ENCODE assay signal across 20 cellular contexts in genomic region chr13:31149604-31150003, GRCh38. TPM values are rescaled to one million over a fixed set of nuclear protein-coding genes. Genes with fewer than 3 reads are reported as not detected.
A peak's percentile ranks its signal among the peaks of the same experiment; 100 is the strongest.
DNase-seq lines count a peak whose midpoint lies in the region; ATAC-seq and TF ChIP-seq lines count a peak whose summit lies in the region.
"Had no signal": no experiment of that assay in that cellular context is flagged by ENCODE, and none has a peak within 500 bp of the region (broad histone marks: within the 10 kb centered on the region; RNA-seq: fewer than 3 reads in every experiment).

No MANE protein-coding gene starts in this region.

- H4K20me1 ChIP-seq in SK-N-SH (ENCODE audit: insufficient read depth): no peaks in the 10 kb centered on the region

- no peak overlapping the region for H3K4me3 Mint-ChIP-seq in activated CD4-positive, alpha-beta T cell treated with anti-CD3 and anti-CD28 coated beads for 36 hours
- no peak overlapping the region for H3K4me3 Mint-ChIP-seq in activated naive CD8-positive, alpha-beta T cell treated with anti-CD3 and anti-CD28 coated beads, Interleukin-2, amount 10 ng/mL, durations not matched to agents 7 days and 5 days
- no peak overlapping the region for H3K4me3 Mint-ChIP-seq in activated naive CD8-positive, alpha-beta T cell treated with anti-CD3 and anti-CD28 coated beads for 36 hours
- H3K4me3 Mint-ChIP-seq in central memory CD8-positive, alpha-beta T cell: no peak overlapping the region
- H3K4me3 Mint-ChIP-seq: CD4-positive, alpha-beta T cell; HFFc6 had no signal

- no peak overlapping the region for H2AFZ ChIP-seq in SK-N-SH (ENCODE audit: low read depth)

- H3K27me3 Mint-ChIP-seq in activated CD4-positive, alpha-beta T cell treated with anti-CD3 and anti-CD28 coated beads for 36 hours: no peaks in the 10 kb centered on the region
- no peaks in the 10 kb centered on the region for H3K27me3 Mint-ChIP-seq in activated naive CD8-positive, alpha-beta T cell treated with anti-CD3 and anti-CD28 coated beads, Interleukin-2, amount 10 ng/mL, durations not matched to agents 7 days and 5 days
- no peaks in the 10 kb centered on the region for H3K27me3 Mint-ChIP-seq in activated naive CD8-positive, alpha-beta T cell treated with anti-CD3 and anti-CD28 coated beads for 36 hours
- H3K27me3 Mint-ChIP-seq in central memory CD8-positive, alpha-beta T cell: no peaks in the 10 kb centered on the region
- H3K27me3 Mint-ChIP-seq: CD4-positive, alpha-beta T cell had no signal

- H3K79me2 ChIP-seq in SK-N-SH (ENCODE audit: insufficient read depth): peaks cover 16% of the 10 kb centered on the region; the same call in 1 of the 2 replicates

- no peak overlapping the region for H3K9ac ChIP-seq in SK-N-SH

- H3K27me3 ChIP-seq in SK-N-SH (ENCODE audit: insufficient read depth): no peaks in the 10 kb centered on the region

- no peak overlapping the region for H3K4me3 ChIP-seq in SK-N-SH (ENCODE audit: low read depth in 2 of 2, low read length in 1 of 2)
- H3K4me3 ChIP-seq: A549 had no signal

- no peak for DNase-seq in activated CD4-positive, alpha-beta T cell treated with anti-CD3 and anti-CD28 coated beads for 36 hours
- no peak for DNase-seq in activated CD4-positive, alpha-beta T cell treated with anti-CD3 and anti-CD28 coated beads for 48 hours
- no peak for DNase-seq in activated naive CD8-positive, alpha-beta T cell treated with anti-CD3 and anti-CD28 coated beads, Interleukin-2, amount 10 ng/mL, durations not matched to agents 7 days and 5 days
- DNase-seq in activated naive CD8-positive, alpha-beta T cell treated with anti-CD3 and anti-CD28 coated beads for 36 hours: no peak
- no peak for DNase-seq in SK-N-SH
- DNase-seq in central memory CD8-positive, alpha-beta T cell (ENCODE audit: low spot score in 2 of 2): no peak
- DNase-seq in ureter (ENCODE audit: low spot score): no peak
- DNase-seq: AML-193; CD4-positive, alpha-beta T cell; DMS79 treated with DMSO at 0.1 percent for 48 hours; GF-D8; GOT3; H7; HFFc6 had no signal

- WGBS in SK-N-SH (ENCODE audit: low lambda C conversion rate): 71% methylated on average over 2 of the region's 2 CpGs

- no peak for ATAC-seq in activated CD4-positive, alpha-beta T cell treated with anti-CD3 and anti-CD28 coated beads for 36 hours
- no peak for ATAC-seq in activated naive CD8-positive, alpha-beta T cell treated with anti-CD3 and anti-CD28 coated beads, Interleukin-2, amount 10 ng/mL, durations not matched to agents 7 days and 5 days (ENCODE audit: low read depth)
- ATAC-seq in central memory CD8-positive, alpha-beta T cell (replicated peaks; ENCODE audit: extremely low read depth, poor library complexity, severe bottlenecking): no peak
- no peak for ATAC-seq in GM21619 (IDR thresholded peaks at IDR 0.05; ENCODE audit: unreplicated experiment)
- ATAC-seq: A549, HCT116, HepG2 had no signal

- H3K36me3 Mint-ChIP-seq in activated CD4-positive, alpha-beta T cell treated with anti-CD3 and anti-CD28 coated beads for 36 hours (ENCODE audit: low read depth): peaks cover 75% of the 10 kb centered on the region
- H3K36me3 Mint-ChIP-seq in activated naive CD8-positive, alpha-beta T cell treated with anti-CD3 and anti-CD28 coated beads, Interleukin-2, amount 10 ng/mL, durations not matched to agents 7 days and 5 days: peaks cover 50% of the 10 kb centered on the region
- H3K36me3 Mint-ChIP-seq in activated naive CD8-positive, alpha-beta T cell treated with anti-CD3 and anti-CD28 coated beads for 36 hours: peaks cover 61% of the 10 kb centered on the region
- H3K36me3 Mint-ChIP-seq in central memory CD8-positive, alpha-beta T cell (ENCODE audit: insufficient read depth): peaks cover 81% of the 10 kb centered on the region

- no peaks in the 10 kb centered on the region for H3F3A ChIP-seq in SK-N-SH (replicated peaks; ENCODE audit: insufficient read depth)

- intact Hi-C loops in activated CD4-positive, alpha-beta T cell treated with anti-CD3 and anti-CD28 coated beads for 36 hours (cut with DNase I, micrococcal nuclease): loop anchor here in 1 of 2 experiments (1.0 kb wide), 1 partner anchor 10 kb away; no protein-coding TSS in a partner anchor

- H3K27ac Mint-ChIP-seq in activated CD4-positive, alpha-beta T cell treated with anti-CD3 and anti-CD28 coated beads for 36 hours: peak overlapping the region; percentile 39
- H3K27ac Mint-ChIP-seq in activated naive CD8-positive, alpha-beta T cell treated with anti-CD3 and anti-CD28 coated beads, Interleukin-2, amount 10 ng/mL, durations not matched to agents 7 days and 5 days: peak overlapping the region; percentile 24
- no peak overlapping the region for H3K27ac Mint-ChIP-seq in activated naive CD8-positive, alpha-beta T cell treated with anti-CD3 and anti-CD28 coated beads for 36 hours
- peak overlapping the region; percentile 27 for H3K27ac Mint-ChIP-seq in central memory CD8-positive, alpha-beta T cell (ENCODE audit: low read depth)
- H3K27ac Mint-ChIP-seq: CD4-positive, alpha-beta T cell; HFFc6 had no signal

- POLR2A ChIA-PET in activated CD4-positive, alpha-beta T cell treated with anti-CD3 and anti-CD28 coated beads for 36 hours (lab: Charles Lee): no interaction called here
- POLR2A ChIA-PET in activated naive CD8-positive, alpha-beta T cell treated with anti-CD3 and anti-CD28 coated beads, Interleukin-2, amount 10 ng/mL, durations not matched to agents 7 days and 5 days (lab: Charles Lee): no interaction called here
- POLR2A ChIA-PET in SK-N-SH (lab: Yijun Ruan, JAX): interaction anchor here (0.6 kb wide), 1 partner anchor 285 kb away, joined by 4 read pairs; no protein-coding TSS in a partner anchor

- peak overlapping the region in 1 of 2 experiments; percentile 55; a peak in 2 of 4 replicates for H3K27ac ChIP-seq in SK-N-SH (ENCODE audit: low read depth in 2 of 2, low read length in 1 of 2)
- H3K27ac ChIP-seq: 22Rv1, A549, C4-2B had no signal

- H3K9me2 ChIP-seq in SK-N-SH: no peaks in the 10 kb centered on the region

- no peak overlapping the region for H3K4me2 ChIP-seq in SK-N-SH
- H3K4me2 ChIP-seq: A549 had no signal

- no peaks in the 10 kb centered on the region for H3K9me3 ChIP-seq in SK-N-SH
- H3K9me3 ChIP-seq: A549 had no signal

- H3K4me1 Mint-ChIP-seq in activated CD4-positive, alpha-beta T cell treated with anti-CD3 and anti-CD28 coated beads for 36 hours: peaks cover 36% of the 10 kb centered on the region
- peaks cover 16% of the 10 kb centered on the region for H3K4me1 Mint-ChIP-seq in activated naive CD8-positive, alpha-beta T cell treated with anti-CD3 and anti-CD28 coated beads, Interleukin-2, amount 10 ng/mL, durations not matched to agents 7 days and 5 days
- H3K4me1 Mint-ChIP-seq in activated naive CD8-positive, alpha-beta T cell treated with anti-CD3 and anti-CD28 coated beads for 36 hours: peaks cover 28% of the 10 kb centered on the region
- peaks cover 19% of the 10 kb centered on the region for H3K4me1 Mint-ChIP-seq in central memory CD8-positive, alpha-beta T cell

- no peaks in the 10 kb centered on the region for H3K9me3 Mint-ChIP-seq in activated CD4-positive, alpha-beta T cell treated with anti-CD3 and anti-CD28 coated beads for 36 hours (ENCODE audit: low read depth)
- no peaks in the 10 kb centered on the region for H3K9me3 Mint-ChIP-seq in activated naive CD8-positive, alpha-beta T cell treated with anti-CD3 and anti-CD28 coated beads, Interleukin-2, amount 10 ng/mL, durations not matched to agents 7 days and 5 days
- H3K9me3 Mint-ChIP-seq in activated naive CD8-positive, alpha-beta T cell treated with anti-CD3 and anti-CD28 coated beads for 36 hours: no peaks in the 10 kb centered on the region
- no peaks in the 10 kb centered on the region for H3K9me3 Mint-ChIP-seq in central memory CD8-positive, alpha-beta T cell
- H3K9me3 Mint-ChIP-seq: CD4-positive, alpha-beta T cell; HFFc6 had no signal

- CTCF ChIA-PET in activated CD4-positive, alpha-beta T cell treated with anti-CD3 and anti-CD28 coated beads for 36 hours (lab: Charles Lee): interaction anchor here (0.8 to 1.1 kb wide), 4 partner anchors 31 to 171 kb away, joined by 3 to 4 read pairs (median 3); no protein-coding TSS in a partner anchor
- CTCF ChIA-PET in SK-N-SH (lab: Yijun Ruan, JAX): interaction anchor here (0.9 to 3.3 kb wide), 3 partner anchors 11 to 50 kb away, joined by 3 to 8 read pairs (median 4); partner anchors contain the start of gene B3GLCT

- peaks cover 94 to 100% of the 10 kb centered on the region in 2 experiments for H3K36me3 ChIP-seq in SK-N-SH (replicated peaks in 1 of 2; ENCODE audit: control insufficient read depth in 1 of 2, insufficient read depth in 2 of 2, low read length in 1 of 2)

- H3K4me1 ChIP-seq in SK-N-SH (ENCODE audit: control insufficient read depth in 1 of 2, insufficient read depth in 2 of 2, low read depth in 1 of 2, low read length in 1 of 2): peaks cover 0 to 9% of the 10 kb centered on the region in 2 experiments; a peak in 2 of 4 replicates

- TF ChIP-seq EP300 in SK-N-SH (IDR thresholded peaks at IDR 0.05; ENCODE audit: borderline replicate concordance in 1 of 2, low read depth in 1 of 2, low read length in 1 of 2): peak in 1 of 2 experiments; percentile 40; a peak in 1 of 4 replicates

- no peak for TF ChIP-seq CTCF in SK-N-SH (IDR thresholded peaks at IDR 0.05)

- no peak for TF ChIP-seq RAD21 in SK-N-SH (IDR thresholded peaks at IDR 0.05; ENCODE audit: low read length)

TF ChIP-seq in SK-N-SH, 30 proteins besides CTCF, POLR2A, EP300 and RAD21:
- TF ChIP-seq GABPA (IDR thresholded peaks at IDR 0.05; ENCODE audit: low read depth) (no peak), GATA2 (CRISPR knock-in tag; IDR thresholded peaks at IDR 0.05) (peak; percentile 61)

RNA-seq across cellular contexts. Expression of gene HSPH1, which starts 12.1 kb away (rescaled TPM):
- 100 to 1,000 TPM; 229 to 259 TPM for total RNA-seq in activated CD4-positive, alpha-beta T cell treated with anti-CD3 and anti-CD28 coated beads for 36 hours
- total RNA-seq in activated naive CD8-positive, alpha-beta T cell treated with anti-CD3 and anti-CD28 coated beads, Interleukin-2, amount 10 ng/mL, durations not matched to agents 7 days and 5 days: 10 to 100 TPM; 71.2 to 88.2 TPM
- total RNA-seq in activated naive CD8-positive, alpha-beta T cell treated with anti-CD3 and anti-CD28 coated beads for 36 hours: 100 to 1,000 TPM; 267 TPM
- 30.4 and 32.8 TPM in 2 replicates for polyA plus RNA-seq in SK-N-SH (2012; rRNA removed)
- 36.7 and 50.8 TPM in 2 replicates for polyA plus RNA-seq in SK-N-SH (2012; cell fraction: cytosol; rRNA removed)
- 35.3 and 53.9 TPM in 2 replicates for polyA plus RNA-seq in SK-N-SH (2012; cell fraction: nucleus; rRNA removed)
- total RNA-seq in ureter: 80.3 TPM

RNA-seq across cellular contexts. Expression of gene B3GLCT, which starts 50.2 kb away (rescaled TPM):
- 1 to 10 TPM; 2.1 to 2.4 TPM for total RNA-seq in activated CD4-positive, alpha-beta T cell treated with anti-CD3 and anti-CD28 coated beads for 36 hours
- total RNA-seq in activated naive CD8-positive, alpha-beta T cell treated with anti-CD3 and anti-CD28 coated beads, Interleukin-2, amount 10 ng/mL, durations not matched to agents 7 days and 5 days: 1 to 10 TPM; 3.8 to 4.2 TPM
- total RNA-seq in activated naive CD8-positive, alpha-beta T cell treated with anti-CD3 and anti-CD28 coated beads for 36 hours: 1 to 10 TPM; 3.3 to 3.7 TPM
- polyA plus RNA-seq in SK-N-SH (2012; rRNA removed): 2.4 and 2.8 TPM in 2 replicates
- polyA plus RNA-seq in SK-N-SH (2012; cell fraction: cytosol; rRNA removed): 3.6 and 3.9 TPM in 2 replicates
- 1.0 and 2.0 TPM in 2 replicates for polyA plus RNA-seq in SK-N-SH (2012; cell fraction: nucleus; rRNA removed)
- total RNA-seq in ureter: 4.1 TPM
